Comparison of ENCODE assay signal across 25 cellular contexts in the genomic region with DNA sequence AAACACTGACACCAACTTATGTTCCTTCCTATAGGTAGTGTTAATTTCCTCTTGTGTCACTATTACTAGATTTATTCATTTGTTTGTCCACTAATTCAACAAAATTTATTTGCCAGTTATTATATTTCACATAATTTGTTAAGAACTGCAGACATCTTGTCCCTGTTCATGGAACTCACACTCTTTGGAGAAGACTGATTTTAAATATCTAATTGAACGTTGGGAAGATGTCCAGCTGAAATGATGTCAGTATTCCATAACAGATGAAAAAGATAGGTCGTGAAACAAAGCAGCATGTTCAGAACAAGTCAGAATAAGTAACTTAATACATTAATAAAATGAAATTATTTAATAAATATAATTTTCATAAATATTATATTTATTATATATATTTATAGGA.
"Had no signal": no experiment of that assay in that cellular context is flagged by ENCODE, and none has a peak within 500 bp of the region (broad histone marks: within the 10 kb centered on the region; RNA-seq: fewer than 3 reads in every experiment).

No MANE protein-coding gene starts in this region.

- H3K27ac Mint-ChIP-seq: dendritic cell treated with granulocyte-macrophage colony-stimulating factor and Interleukin-4, amounts not matched to agents 40 ng/mL and 50 ng/mL, for 4 days; effector memory CD8-positive, alpha-beta T cell; endodermal cell; mesothelial cell of epicardium; naive B cell had no signal

- H3K4me3 Mint-ChIP-seq: dendritic cell treated with granulocyte-macrophage colony-stimulating factor and Interleukin-4, amounts not matched to agents 40 ng/mL and 50 ng/mL, for 4 days; effector memory CD8-positive, alpha-beta T cell; endodermal cell; mesothelial cell of epicardium; naive B cell had no signal

- H3K27me3 Mint-ChIP-seq: dendritic cell treated with granulocyte-macrophage colony-stimulating factor and Interleukin-4, amounts not matched to agents 40 ng/mL and 50 ng/mL, for 4 days; effector memory CD8-positive, alpha-beta T cell; naive B cell had no signal

- H3K36me3 Mint-ChIP-seq: mesothelial cell of epicardium, naive B cell had no signal

- H3K4me3 ChIP-seq: colonic mucosa, esophagus squamous epithelium, gastrocnemius medialis, heart right ventricle, left lung, lower lobe of right lung, mucosa of descending colon had no signal

- H3K4me1 Mint-ChIP-seq: endodermal cell, naive B cell had no signal

- H3K4me1 ChIP-seq: colonic mucosa, esophagus squamous epithelium, gastrocnemius medialis, left lung, lower lobe of right lung had no signal

- ATAC-seq: effector memory CD8-positive, alpha-beta T cell; esophagus mucosa; gastrocnemius medialis; heart right ventricle; left cardiac atrium; left lung; left ventricle myocardium superior; lower lobe of right lung; mucosa of descending colon had no signal

- H3K27ac ChIP-seq: colonic mucosa, epithelial cell of prostate, esophagus squamous epithelium, gastrocnemius medialis, heart right ventricle, left lung, lower lobe of right lung had no signal

- H3K9me3 ChIP-seq: colonic mucosa, esophagus squamous epithelium, gastrocnemius medialis, heart right ventricle, lower lobe of right lung had no signal

- H3K27me3 ChIP-seq: colonic mucosa, esophagus squamous epithelium, gastrocnemius medialis, heart right ventricle, left lung had no signal

- DNase-seq: colonic mucosa; cortex of kidney; effector CD8-positive, alpha-beta T cell; effector memory CD8-positive, alpha-beta T cell; endodermal cell; erythroblast; esophagus squamous epithelium; foreskin fibroblast; foreskin melanocyte; gastrocnemius medialis; glutamatergic neuron; head of caudate nucleus; heart right ventricle; hippocampal formation; left cardiac atrium; left lung; left ventricle myocardium superior; lower lobe of right lung; mesenchymal stem cell; mucosa of descending colon; naive B cell had no signal

- H3K9me3 Mint-ChIP-seq: endodermal cell had no signal

- H3K36me3 ChIP-seq: colonic mucosa, esophagus squamous epithelium, gastrocnemius medialis, heart right ventricle, left lung, lower lobe of right lung had no signal
